Comparison of ENCODE assay signal across 8 cellular contexts in genomic region chr1:114757455-114758250, GRCh38.
DNase-seq lines count a peak whose midpoint lies in the region; ATAC-seq and FAIRE-seq lines count a peak whose summit lies in the region.

Gene CSDE1 (minus strand): TSS chr1:114757984. CDS start chr1:114739890, 18,094 bp downstream.

- H3K9ac ChIP-seq in BLaER1 treated with 17β-estradiol and CSF1 and Interleukin-3, amounts not matched to agents 10 nM and 100 nM, result peak within 1 kb of the TSS; percentile 99 to 100 (median 100)

- H3K27me3 ChIP-seq in BLaER1 treated with 17β-estradiol and CSF1 and Interleukin-3, amounts not matched to agents 10 nM and 100 nM, result no peaks in the 10 kb centered on the region

- H4K20me1 ChIP-seq in BLaER1 treated with 17β-estradiol and CSF1 and Interleukin-3, amounts not matched to agents 10 nM and 100 nM, result peaks cover 43 to 46% (median 46%) of the 10 kb centered on the region in 11 experiments

- peak within 1 kb of the TSS; percentile 82 to 97 (median 92) for H3K4me3 ChIP-seq in BLaER1 treated with 17β-estradiol and CSF1 and Interleukin-3, amounts not matched to agents 10 nM and 100 nM

- H3K9me3 ChIP-seq in BLaER1 treated with 17β-estradiol and CSF1 and Interleukin-3, amounts not matched to agents 10 nM and 100 nM (replicated peaks in 1 of 11), result peaks cover 0 to 6% (median 0%) of the 10 kb centered on the region in 11 experiments; a peak in 6 of 22 replicates

- peak within 1 kb of the TSS; percentile 99 to 100 (median 100) for H3K27ac ChIP-seq in BLaER1 treated with 17β-estradiol and CSF1 and Interleukin-3, amounts not matched to agents 10 nM and 100 nM

- H3K4me2 ChIP-seq in BLaER1 treated with 17β-estradiol and CSF1 and Interleukin-3, amounts not matched to agents 10 nM and 100 nM, result peak within 1 kb of the TSS; percentile 85 to 100 (median 93)

- peaks cover 0 to 34% (median 10%) of the 10 kb centered on the region in 11 experiments; a peak in 7 of 22 replicates for H3K36me3 ChIP-seq in BLaER1 treated with 17β-estradiol and CSF1 and Interleukin-3, amounts not matched to agents 10 nM and 100 nM

- peak; percentile 73 for FAIRE-seq in colon (lab: Jason Lieb, UNC)

- ATAC-seq in GM19324 (IDR thresholded peaks at IDR 0.05; ENCODE audit: low FRiP score, unreplicated experiment) (peak; percentile 82), HG03469 (IDR thresholded peaks at IDR 0.05; ENCODE audit: unreplicated experiment) (peak; percentile 71)

- peak; percentile 98 to 99 for DNase-seq in NCI-H526 (lab: John Stamatoyannopoulos, UW)
- DNase-seq in activated CD4-positive, alpha-beta T cell treated with anti-CD3 and anti-CD28 coated beads for 48 hours, result peak; percentile 96
- peak; percentile 99 for DNase-seq in kidney tubule cell (ENCODE audit: low spot score)
- DNase-seq in stimulated activated CD4-positive, alpha-beta T cell treated with anti-CD3 and anti-CD28 coated beads, Interleukin-1b, Interleukin-23, amount 100 ng/mL, for 24 hours (ENCODE audit: low read depth in 4 of 4, low spot score in 1 of 4), result peak; percentile 86 to 94 (median 92)

- H3K4me1 ChIP-seq in BLaER1 treated with 17β-estradiol and CSF1 and Interleukin-3, amounts not matched to agents 10 nM and 100 nM, result peaks cover 42 to 51% (median 44%) of the 10 kb centered on the region in 10 experiments

Comparison
In these comparisons a context has a peak if more than half of its experiments do, and no peak if none do; other contexts are left out.
1. Peak in every context shown above with its lines: DNase-seq, ATAC-seq, H3K4me3 ChIP-seq and H3K27ac ChIP-seq.